ENCODE assay signal across 4 cellular contexts in the genomic region with DNA sequence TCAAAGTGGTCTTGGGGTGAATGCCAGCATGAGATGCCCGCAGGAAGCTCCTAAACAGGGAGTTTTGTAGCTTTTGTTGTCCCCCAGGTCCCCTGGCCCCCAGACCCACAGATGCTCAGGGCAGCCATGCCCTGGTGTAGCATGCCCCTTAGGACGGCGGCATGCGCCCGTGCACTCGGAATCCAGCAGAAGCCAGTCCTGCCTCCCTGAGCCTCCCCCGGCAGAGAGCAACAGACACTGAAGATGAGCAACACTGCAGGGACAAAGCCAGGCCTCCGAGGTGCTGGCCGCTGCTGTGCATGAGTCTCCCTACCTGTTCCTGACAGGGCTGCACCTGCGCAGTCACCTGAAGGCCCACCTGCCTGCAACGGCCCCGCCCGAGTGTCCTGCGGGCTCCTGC.
"Had no signal": no experiment of that assay in that cellular context is flagged by ENCODE, and none has a peak within 500 bp of the region (broad histone marks: within the 10 kb centered on the region; RNA-seq: fewer than 3 reads in every experiment).

No MANE protein-coding gene starts in this region.

- H3K9me3 Mint-ChIP-seq: GM23338, H9, IgD-negative memory B cell had no signal

- H3K27ac Mint-ChIP-seq: IgD-negative memory B cell had no signal

- H3K27me3 Mint-ChIP-seq: IgD-negative memory B cell had no signal

- H3K4me2 ChIP-seq: GM23338 had no signal

- DNase-seq: H9, HCEC 1CT had no signal

- H3K36me3 Mint-ChIP-seq: IgD-negative memory B cell had no signal

- H3K4me3 ChIP-seq: GM23338 had no signal

- H2AFZ ChIP-seq: GM23338 had no signal

- H3K4me3 Mint-ChIP-seq: GM23338, H9, IgD-negative memory B cell had no signal
